Comparison of ENCODE assay signal across 8 cellular contexts in the genomic region with DNA sequence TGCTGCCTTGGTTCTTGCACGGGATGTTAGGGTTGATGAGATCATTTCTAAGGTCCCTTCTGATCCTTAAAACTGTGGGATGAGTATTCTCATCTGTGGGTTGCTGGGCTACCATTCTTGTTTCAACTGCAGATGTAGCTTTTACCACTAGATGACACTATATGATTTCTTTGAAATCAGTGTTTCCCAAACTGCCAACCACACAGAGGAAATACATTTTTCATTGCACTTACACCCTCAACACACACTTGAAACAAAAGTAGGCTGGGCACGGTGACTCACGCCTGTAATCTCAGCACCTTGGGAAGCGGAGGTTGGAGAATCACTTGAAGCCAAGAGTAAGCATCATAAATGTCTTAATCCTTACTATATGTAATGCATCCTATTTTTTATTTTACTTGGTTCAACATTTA. TPM values are rescaled to one million over a fixed set of nuclear protein-coding genes. Genes with fewer than 3 reads are reported as not detected.
A peak's percentile ranks its signal among the peaks of the same experiment; 100 is the strongest.
DNase-seq lines count a peak whose midpoint lies in the region; ATAC-seq, FAIRE-seq and TF ChIP-seq lines count a peak whose summit lies in the region.

No MANE protein-coding gene starts in this region.

- no peak for FAIRE-seq in pancreas (lab: Jason Lieb, UNC)

- H3K9me3 ChIP-seq in DOHH2 (ENCODE audit: control insufficient read depth, insufficient read depth, low read length) (no peaks in the 10 kb centered on the region), WERI-Rb-1 (ENCODE audit: severe bottlenecking) (no peaks in the 10 kb centered on the region), pancreas (no peaks in the 10 kb centered on the region)

- 27 to 28% methylated on average over 4 of the region's 4 CpGs for WGBS in pancreas, 2 donors

- H3K27me3 ChIP-seq in DOHH2 (ENCODE audit: control insufficient read depth, low read length): no peaks in the 10 kb centered on the region
- H3K27me3 ChIP-seq in WERI-Rb-1 (ENCODE audit: insufficient read depth, low read depth, severe bottlenecking): no peaks in the 10 kb centered on the region
- no peaks in the 10 kb centered on the region for H3K27me3 ChIP-seq in pancreas

- intact Hi-C loops in pancreas (cut with DNase I): loop anchor here in 2 of 3 donors (5.0 to 10.0 kb wide), 2 partner anchors 70 to 98 kb away; no protein-coding TSS in a partner anchor

- H3K4me3 ChIP-seq in DOHH2 (ENCODE audit: low read length): no peak overlapping the region
- H3K4me3 ChIP-seq in WERI-Rb-1 (ENCODE audit: low read depth, low read length): no peak overlapping the region
- no peak overlapping the region for H3K4me3 ChIP-seq in pancreas

- peak; percentile 70 for TF ChIP-seq CTCF in DOHH2 (IDR thresholded peaks at IDR 0.05; ENCODE audit: low read depth, low read length, poor library complexity, severe bottlenecking)
- TF ChIP-seq CTCF in LNCAP (IDR thresholded peaks at IDR 0.05): peak; percentile 71
- peak; percentile 45; the same call in 1 of the 2 replicates for TF ChIP-seq CTCF in WERI-Rb-1 (IDR thresholded peaks at IDR 0.05; ENCODE audit: low read depth, low read length)
- TF ChIP-seq CTCF in pancreas (IDR thresholded peaks at IDR 0.05): peak in 3 of 4 donors; percentile 34 to 53 (median 38)

- no peak for DNase-seq in WERI-Rb-1
- DNase-seq in pancreas: peak in 3 of 6 donors; percentile 37 to 61 (median 41)
- no peak for DNase-seq in COLO668 (lab: John Stamatoyannopoulos, UW; ENCODE audit: unreplicated experiment)
- DNase-seq in retina: no peak
- no peak for DNase-seq in NCI-H446 treated with DMSO at 0.1 percent for 48 hours (lab: John Stamatoyannopoulos, UW)

- H3K27ac ChIP-seq in DOHH2 (ENCODE audit: low read depth, low read length): no peak overlapping the region
- H3K27ac ChIP-seq in WERI-Rb-1: no peak overlapping the region
- no peak overlapping the region for H3K27ac ChIP-seq in pancreas

- H3K4me1 ChIP-seq in DOHH2 (ENCODE audit: control insufficient read depth, low read length) (no peaks in the 10 kb centered on the region), pancreas (peaks cover 0 to 5% (median 0%) of the 10 kb centered on the region in 3 donors)

- H3K9me2 ChIP-seq in DOHH2 (replicated peaks; ENCODE audit: control insufficient read depth, low read length): no peaks in the 10 kb centered on the region

- ATAC-seq in esophagus mucosa: peak; percentile 94
- peak; percentile 91 to 96 (median 93) for ATAC-seq in pancreas

- H3K4me2 ChIP-seq in DOHH2 (ENCODE audit: low read length): no peak overlapping the region

- no peaks in the 10 kb centered on the region for H3F3A ChIP-seq in DOHH2 (ENCODE audit: control insufficient read depth, insufficient read depth)

- no peaks in the 10 kb centered on the region for H3K36me3 ChIP-seq in DOHH2 (ENCODE audit: control insufficient read depth, low read length)
- peaks cover 3% of the 10 kb centered on the region; the same call in 1 of the 2 replicates for H3K36me3 ChIP-seq in WERI-Rb-1
- no peaks in the 10 kb centered on the region for H3K36me3 ChIP-seq in pancreas

- no peaks in the 10 kb centered on the region for H4K20me1 ChIP-seq in DOHH2 (ENCODE audit: control insufficient read depth, insufficient read depth, low read depth, low read length)

- H3K79me2 ChIP-seq in DOHH2 (ENCODE audit: control insufficient read depth, low read length): peaks cover 4% of the 10 kb centered on the region

RNA-seq across cellular contexts. Expression of a gene that starts 15.3 kb away (rescaled TPM):
- total RNA-seq in esophagus mucosa: 26.8 TPM
- 10 to 100 TPM; 23.2 to 35.0 (median 29.7) TPM for total RNA-seq in pancreas
- 10 to 100 TPM; 29.7 to 32.1 TPM for polyA plus RNA-seq in pancreas
